Comparison of ENCODE assay signal across 8 cellular contexts in genomic region chr9:32525506-32525905, GRCh38. TPM values are rescaled to one million over a fixed set of nuclear protein-coding genes. Genes with fewer than 3 reads are reported as not detected.
A peak's percentile ranks its signal among the peaks of the same experiment; 100 is the strongest.
DNase-seq lines count a peak whose midpoint lies in the region; ATAC-seq, FAIRE-seq and TF ChIP-seq lines count a peak whose summit lies in the region.

No MANE protein-coding gene starts in this region.

- peaks cover 15% of the 10 kb centered on the region for H3K4me1 ChIP-seq in endothelial cell of umbilical vein (ENCODE audit: control insufficient read depth, extremely low read depth, insufficient read depth, low read length)

- H2AFZ ChIP-seq in endothelial cell of umbilical vein (ENCODE audit: low read depth, low read length) = peak overlapping the region; percentile 73

- TSS peak; percentile 80 for BruUV-seq in endothelial cell of umbilical vein (replicated peaks; lab: Mats Ljungman, UMichigan)

- no peak for TF ChIP-seq POLR2A in endothelial cell of umbilical vein (IDR thresholded peaks at IDR 0.05; ENCODE audit: low read depth, low read length)

- H3K9me3 ChIP-seq in endothelial cell of umbilical vein (replicated peaks; ENCODE audit: control insufficient read depth, insufficient read depth, low read length) = no peaks in the 10 kb centered on the region

- no peaks in the 10 kb centered on the region for H3K27me3 ChIP-seq in GM06990 (replicated peaks; ENCODE audit: control insufficient read depth, insufficient read depth, low read length)
- H3K27me3 ChIP-seq in endothelial cell of umbilical vein (ENCODE audit: control insufficient read depth in 2 of 2, insufficient read depth in 2 of 2, low read length in 2 of 2) = no peaks in the 10 kb centered on the region

- peaks cover 30% of the 10 kb centered on the region for H3K79me2 ChIP-seq in endothelial cell of umbilical vein (ENCODE audit: control insufficient read depth, insufficient read depth, low read length)

- no peaks in the 10 kb centered on the region for H3K9me1 ChIP-seq in endothelial cell of umbilical vein (replicated peaks; ENCODE audit: control insufficient read depth, extremely low read depth, insufficient read depth, low read length)

- peak overlapping the region; percentile 62 for H3K9ac ChIP-seq in endothelial cell of umbilical vein (replicated peaks; ENCODE audit: extremely low read depth, insufficient read depth, low read length)

- peak overlapping the region; percentile 94 to 100 (median 98) for H3K4me3 Mint-ChIP-seq in naive B cell

- CTCF ChIA-PET in endothelial cell of umbilical vein (lab: Charles Lee) = interaction anchor here (0.7 to 4.9 kb wide), 29 partner anchors 9 to 499 kb away, joined by 3 to 172 read pairs (median 8); partner anchors contain the start of gene ACO1

- H3K4me3 ChIP-seq in GM06990 (replicated peaks; ENCODE audit: low read depth, low read length) (peak overlapping the region; percentile 76), endothelial cell of umbilical vein (replicated peaks in 1 of 3; ENCODE audit: insufficient read depth in 1 of 3, low read depth in 1 of 3, low read length in 3 of 3) (peak overlapping the region; percentile 78 to 88 (median 83))

- intact Hi-C loops in endothelial cell of umbilical vein (cut with micrococcal nuclease) = no loop called here

- no peak for TF ChIP-seq CTCF in GM06990 (IDR thresholded peaks at IDR 0.05; ENCODE audit: insufficient read depth, low read length, poor library complexity, severe bottlenecking)
- no peak for TF ChIP-seq CTCF in endothelial cell of umbilical vein (IDR thresholded peaks at IDR 0.05; ENCODE audit: extremely low read depth in 1 of 2, insufficient read depth in 1 of 2, low read depth in 1 of 2, low read length in 2 of 2)

- FAIRE-seq in endothelial cell of umbilical vein (lab: Jason Lieb, UNC) = peak; percentile 59

- dilution Hi-C loops in endothelial cell of umbilical vein (cut with MboI; ENCODE audit: extremely low pct_ligation_motif_present, low sequenced_read_pairs) = no loop called here

- POLR2A ChIA-PET in endothelial cell of umbilical vein (lab: Charles Lee) = interaction anchor here (1.0 to 2.9 kb wide), 7 partner anchors 21 to 499 kb away, joined by 3 to 17 read pairs (median 5); partner anchors contain the start of gene DNAJA1

- peaks cover 8 to 12% of the 10 kb centered on the region in 2 donors for H3K36me3 Mint-ChIP-seq in naive B cell

- ATAC-seq in HG02623 (IDR thresholded peaks at IDR 0.05; ENCODE audit: unreplicated experiment) (peak; percentile 29), naive B cell (ENCODE audit: low read depth in 2 of 2) (peak in 1 of 2 donors; percentile 19)

- peak overlapping the region; percentile 85 for H3K4me2 ChIP-seq in endothelial cell of umbilical vein (ENCODE audit: insufficient read depth, low read length)

- H3K4me1 Mint-ChIP-seq in naive B cell = peaks cover 30 to 51% (median 32%) of the 10 kb centered on the region in 3 donors

- peaks cover 0 to 5% (median 0%) of the 10 kb centered on the region in 7 donors for H3K9me3 Mint-ChIP-seq in naive B cell

- no peaks in the 10 kb centered on the region for H4K20me1 ChIP-seq in endothelial cell of umbilical vein (replicated peaks; ENCODE audit: control insufficient read depth, extremely low read depth, insufficient read depth, low read length)

- H3K27me3 Mint-ChIP-seq in naive B cell = no peaks in the 10 kb centered on the region

- DNase-seq in GM06990 (ENCODE audit: extremely low read depth, insufficient read length) (no peak), RPMI7951 (ENCODE audit: low read depth) (peak; percentile 26), endothelial cell of umbilical vein (ENCODE audit: low read depth, low spot score) (no peak), naive B cell (no peak), NCI-H1694 treated with DMSO at 0.1 percent for 48 hours (lab: John Stamatoyannopoulos, UW) (no peak), COR-L47 (lab: John Stamatoyannopoulos, UW) (no peak), NCI-H1436 (lab: John Stamatoyannopoulos, UW) (no peak)

- peak overlapping the region; percentile 93 to 98 (median 95) for H3K27ac Mint-ChIP-seq in naive B cell

- H3K36me3 ChIP-seq in GM06990 (ENCODE audit: control insufficient read depth, insufficient read depth, low read length) = no peaks in the 10 kb centered on the region
- no peaks in the 10 kb centered on the region for H3K36me3 ChIP-seq in endothelial cell of umbilical vein (ENCODE audit: control insufficient read depth in 2 of 2, extremely low read depth in 1 of 2, insufficient read depth in 2 of 2, low read length in 2 of 2)

- H3K27ac ChIP-seq in endothelial cell of umbilical vein (ENCODE audit: insufficient read depth, low read depth, low read length) = peak overlapping the region; percentile 59

TF ChIP-seq in endothelial cell of umbilical vein, 7 proteins besides CTCF, POLR2A, EP300 and RAD21:
- peak; percentile 62 for TF ChIP-seq GATA2 (IDR thresholded peaks at IDR 0.05; ENCODE audit: insufficient read depth, insufficient read length, low read depth, low read length)
- TF ChIP-seq JUN (IDR thresholded peaks at IDR 0.05; ENCODE audit: borderline replicate concordance, insufficient read depth, insufficient read length, low read depth) = no peak
TF ChIP-seq in endothelial cell of umbilical vein: peak in this region for 1.

RNA-seq across cellular contexts. Expression of gene RIGI, which starts 0.5 kb away (rescaled TPM):
- 12.0 and 13.5 TPM in 2 replicates for total RNA-seq in RPMI7951 (2014; rRNA removed; shearing (Covaris generic))
- total RNA-seq in endothelial cell of umbilical vein = 11.4 and 13.3 TPM in 2 replicates
- polyA plus RNA-seq in endothelial cell of umbilical vein = 3.8 and 4.5 TPM in 2 replicates
- 5.3 and 5.7 TPM in 2 replicates for polyA plus RNA-seq in endothelial cell of umbilical vein (2011; cell fraction: cytosol; rRNA removed)
- 8.4 and 10.7 TPM in 2 replicates for polyA plus RNA-seq in endothelial cell of umbilical vein (2011; cell fraction: nucleus; rRNA removed)
- 18.4 and 21.6 TPM in 2 replicates for polyA plus RNA-seq in endothelial cell of umbilical vein (2012)
- polyA minus RNA-seq in endothelial cell of umbilical vein = 7.5 and 8.0 TPM in 2 replicates
- 0.82 TPM for polyA minus RNA-seq in endothelial cell of umbilical vein (2011; cell fraction: cytosol; rRNA and poly(A)+ RNA removed)
- polyA minus RNA-seq in endothelial cell of umbilical vein (2011; cell fraction: nucleus; rRNA and poly(A)+ RNA removed) = 8.1 and 12.6 TPM in 2 replicates
- 10 to 100 TPM in 5 of 6 donors, 1 to 10 TPM in 1; 7.9 to 21.5 (median 17.9) TPM for polyA plus RNA-seq in naive B cell (ENCODE audit: low read depth in 6 of 6)

RNA-seq across cellular contexts. Expression of gene SMIM27, which starts 26.6 kb away (rescaled TPM):
- 8.8 and 9.1 TPM in 2 replicates for total RNA-seq in RPMI7951 (2014; rRNA removed; shearing (Covaris generic))
- 9.5 and 11.5 TPM in 2 replicates for total RNA-seq in endothelial cell of umbilical vein
- polyA plus RNA-seq in endothelial cell of umbilical vein (2.6 and 3.4 TPM in 2 replicates), naive B cell (ENCODE audit: low read depth in 6 of 6) (100 to 1,000 TPM in 1 of 6 donors, 10 to 100 TPM in 5; 28.8 to 107 (median 80.0) TPM)
- polyA plus RNA-seq in endothelial cell of umbilical vein (2011; cell fraction: cytosol; rRNA removed) = 3.2 and 3.7 TPM in 2 replicates
- 2.7 and 2.9 TPM in 2 replicates for polyA plus RNA-seq in endothelial cell of umbilical vein (2011; cell fraction: nucleus; rRNA removed)
- 19.4 and 20.1 TPM in 2 replicates for polyA plus RNA-seq in endothelial cell of umbilical vein (2012)
- 1.00 and 7.6 TPM in 2 replicates for polyA minus RNA-seq in endothelial cell of umbilical vein
- polyA minus RNA-seq in endothelial cell of umbilical vein (2011; cell fraction: cytosol; rRNA and poly(A)+ RNA removed) = 3.1 TPM
- polyA minus RNA-seq in endothelial cell of umbilical vein (2011; cell fraction: nucleus; rRNA and poly(A)+ RNA removed) = 3.2 and 4.3 TPM in 2 replicates

RNA-seq across cellular contexts. Expression of gene TOPORS, which starts 26.9 kb away (rescaled TPM):
- total RNA-seq in RPMI7951 (2014; rRNA removed; shearing (Covaris generic)) = 15.8 and 23.8 TPM in 2 replicates
- 16.2 and 16.8 TPM in 2 replicates for total RNA-seq in endothelial cell of umbilical vein
- polyA plus RNA-seq in endothelial cell of umbilical vein = 4.8 and 6.1 TPM in 2 replicates
- 6.5 and 7.2 TPM in 2 replicates for polyA plus RNA-seq in endothelial cell of umbilical vein (2011; cell fraction: cytosol; rRNA removed)
- polyA plus RNA-seq in endothelial cell of umbilical vein (2011; cell fraction: nucleus; rRNA removed) = 13.3 and 17.6 TPM in 2 replicates
- polyA plus RNA-seq in endothelial cell of umbilical vein (2012) = 14.6 and 16.9 TPM in 2 replicates
- 23.7 and 25.4 TPM in 2 replicates for polyA minus RNA-seq in endothelial cell of umbilical vein
- polyA minus RNA-seq in endothelial cell of umbilical vein (2011; cell fraction: cytosol; rRNA and poly(A)+ RNA removed) = 11.6 TPM
- 25.2 and 40.3 TPM in 2 replicates for polyA minus RNA-seq in endothelial cell of umbilical vein (2011; cell fraction: nucleus; rRNA and poly(A)+ RNA removed)
- polyA plus RNA-seq in naive B cell (ENCODE audit: low read depth in 6 of 6) = 10 to 100 TPM; 22.5 to 39.9 (median 26.9) TPM

RNA-seq across cellular contexts. Expression of gene NDUFB6, which starts 47.5 kb away (rescaled TPM):
- total RNA-seq in RPMI7951 (2014; rRNA removed; shearing (Covaris generic)) = 180 and 184 TPM in 2 replicates
- 53.5 and 54.2 TPM in 2 replicates for total RNA-seq in endothelial cell of umbilical vein
- polyA plus RNA-seq in endothelial cell of umbilical vein = 35.8 and 59.2 TPM in 2 replicates
- 61.4 and 72.8 TPM in 2 replicates for polyA plus RNA-seq in endothelial cell of umbilical vein (2011; cell fraction: cytosol; rRNA removed)
- polyA plus RNA-seq in endothelial cell of umbilical vein (2011; cell fraction: nucleus; rRNA removed) = 22.9 TPM in 2 replicates
- 54.9 and 57.8 TPM in 2 replicates for polyA plus RNA-seq in endothelial cell of umbilical vein (2012)
- 12.0 and 12.4 TPM in 2 replicates for polyA minus RNA-seq in endothelial cell of umbilical vein
- polyA minus RNA-seq in endothelial cell of umbilical vein (2011; cell fraction: cytosol; rRNA and poly(A)+ RNA removed) = 47.4 TPM
- polyA minus RNA-seq in endothelial cell of umbilical vein (2011; cell fraction: nucleus; rRNA and poly(A)+ RNA removed) = 3.7 and 7.2 TPM in 2 replicates
- 10 to 100 TPM; 51.5 to 84.4 (median 60.3) TPM for polyA plus RNA-seq in naive B cell (ENCODE audit: low read depth in 6 of 6)
